In genomic region chr7:93949468-93949867, GRCh38 we compare ENCODE assay signal across 16 cellular contexts. TPM values are rescaled to one million over a fixed set of nuclear protein-coding genes. Genes with fewer than 3 reads are reported as not detected.
DNase-seq lines count a peak whose midpoint lies in the region; ATAC-seq lines count a peak whose summit lies in the region.
"Had no signal": no experiment of that assay in that cellular context is flagged by ENCODE, and none has a peak within 500 bp of the region (broad histone marks: within the 10 kb centered on the region; RNA-seq: fewer than 3 reads in every experiment).

No MANE protein-coding gene starts in this region.

- intact Hi-C loops in posterior vena cava (cut with DNase I), result no loop called here

- DNase-seq in EL, result peak; percentile 82
- DNase-seq in RPMI7951 (ENCODE audit: low read depth), result peak; percentile 75
- DNase-seq in fibroblast of gingiva (ENCODE audit: low read depth), result peak; percentile 69
- DNase-seq in pulmonary artery endothelial cell (ENCODE audit: low read depth, low spot score), result peak; percentile 48
- DNase-seq in cerebellum (ENCODE audit: low spot score), result no peak
- no peak for DNase-seq in NCI-H345 treated with DMSO at 0.1 percent for 48 hours (lab: John Stamatoyannopoulos, UW; ENCODE audit: unreplicated experiment)
- DNase-seq in posterior vena cava (ENCODE audit: low spot score), result no peak
- DNase-seq: activated CD4-positive, CD25-positive, alpha-beta regulatory T cell; activated T-cell treated with anti-CD3 and anti-CD28 coated beads, Interleukin-2, amount 50 U/mL, for 4 hours; NCI-H2171 treated with DMSO at 0.1 percent for 48 hours; SIG-M5 had no signal

- no peak for ATAC-seq in GM21381 (IDR thresholded peaks at IDR 0.05; ENCODE audit: unreplicated experiment)
- ATAC-seq: activated T-cell treated with anti-CD3 and anti-CD28 coated beads, Interleukin-2, amount 50 U/mL, for 4 hours; gastroesophageal sphincter; left lobe of liver had no signal

RNA-seq across cellular contexts. Expression of gene GNG11, which starts 27.9 kb away (rescaled TPM):
- total RNA-seq in RPMI7951 (2014; rRNA removed; shearing (Covaris generic)), result 264 and 265 TPM in 2 replicates
- total RNA-seq in pulmonary artery endothelial cell (147 and 170 TPM in 2 replicates), cerebellum (5.1 TPM), posterior vena cava (10 to 100 TPM; 22.7 to 24.1 TPM)

RNA-seq across cellular contexts. Expression of gene GNGT1, which starts 43.1 kb away (rescaled TPM):
- total RNA-seq in RPMI7951 (2014; rRNA removed; shearing (Covaris generic)), result 0.24 TPM in 1 of 2 replicates, not detected in the other
- total RNA-seq in pulmonary artery endothelial cell, result not detected in 2 replicates
- not detected for total RNA-seq in cerebellum
- not detected for total RNA-seq in posterior vena cava
- total RNA-seq: activated T-cell treated with anti-CD3 and anti-CD28 coated beads, Interleukin-2, amount 50 U/mL, for 4 hours; cardiac septum; gastroesophageal sphincter; left lobe of liver; omental fat pad had no signal

RNA-seq across cellular contexts. Expression of gene BET1, which starts 54.7 kb away (rescaled TPM):
- 60.7 and 61.6 TPM in 2 replicates for total RNA-seq in RPMI7951 (2014; rRNA removed; shearing (Covaris generic))
- total RNA-seq in pulmonary artery endothelial cell (19.3 and 27.6 TPM in 2 replicates), cerebellum (26.6 TPM), posterior vena cava (10 to 100 TPM; 17.0 to 19.2 TPM)

RNA-seq across cellular contexts. Expression of gene TFPI2, which starts 58.9 kb away (rescaled TPM):
- 229 and 267 TPM in 2 replicates for total RNA-seq in RPMI7951 (2014; rRNA removed; shearing (Covaris generic))
- total RNA-seq in pulmonary artery endothelial cell (16.4 and 79.2 TPM in 2 replicates), cerebellum (1.4 TPM), posterior vena cava (1 to 10 TPM; 2.3 to 4.9 TPM)

Comparison
In these comparisons a context has a peak if more than half of its experiments do, and no peak if none do; other contexts are left out.
1. DNase-seq: peak in EL (single experiment), RPMI7951 (single experiment), fibroblast of gingiva (single experiment) and pulmonary artery endothelial cell (single experiment); none in cerebellum (single experiment), NCI-H345 treated with DMSO at 0.1 percent for 48 hours (single experiment) and posterior vena cava (single experiment).